8 cellular contexts compared by ENCODE assay signal in the genomic region with DNA sequence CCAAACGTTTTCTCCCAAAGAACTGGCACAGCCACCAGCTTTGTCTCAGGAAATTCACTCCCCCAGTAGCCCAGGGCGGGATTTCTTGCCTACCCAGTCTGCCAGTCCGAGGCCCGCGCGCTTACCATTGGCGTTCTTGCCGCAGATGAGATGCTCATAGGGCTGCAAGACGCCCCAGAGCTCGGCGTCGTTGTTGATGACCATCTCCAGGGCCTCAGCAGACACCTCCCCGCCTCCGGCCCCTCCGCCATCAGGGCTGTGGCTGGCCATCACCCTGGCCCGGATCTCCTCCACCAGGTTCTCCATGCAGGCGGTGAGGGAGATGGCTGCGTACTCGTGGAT. TPM values are rescaled to one million over a fixed set of nuclear protein-coding genes. Genes with fewer than 3 reads are reported as not detected.
A peak's percentile ranks its signal among the peaks of the same experiment; 100 is the strongest.
DNase-seq lines count a peak whose midpoint lies in the region; ATAC-seq and TF ChIP-seq lines count a peak whose summit lies in the region.

No MANE protein-coding gene starts in this region.

- H3K36me3 Mint-ChIP-seq in activated B cell treated with CpG ODN at 0.5 μM for 24 hours (ENCODE audit: low read depth) = peaks cover 39% of the 10 kb centered on the region

- ATAC-seq in activated B cell treated with CpG ODN at 0.5 μM for 24 hours (ENCODE audit: low read depth) = no peak
- ATAC-seq in HG03432 (IDR thresholded peaks at IDR 0.05; ENCODE audit: unreplicated experiment) = no peak
- ATAC-seq in GM21619 (IDR thresholded peaks at IDR 0.05; ENCODE audit: unreplicated experiment) = no peak

- POLR2A ChIA-PET in activated B cell treated with CpG ODN at 0.5 μM for 24 hours (lab: Charles Lee) = interaction anchor here (0.7 to 6.8 kb wide), 17 partner anchors 11 to 251 kb away, joined by 3 to 123 read pairs (median 5); a partner anchor contains a TSS

- DNase-seq in activated CD4-positive, alpha-beta T cell treated with anti-CD3 and anti-CD28 coated beads for 4 hours = peak; percentile 4
- no peak for DNase-seq in activated CD4-positive, alpha-beta T cell treated with anti-CD3 and anti-CD28 coated beads, Interleukin-2, amount 50 U/mL, for 1 hour
- DNase-seq in activated B cell treated with CpG ODN at 0.5 μM for 24 hours (no peak), foreskin fibroblast (peak in 1 of 2 donors; percentile 56), posterior cingulate gyrus (peak in 6 of 10 donors; percentile 11 to 83 (median 31)), GM19240 (ENCODE audit: insufficient read length, low spot score) (no peak)

- H3K4me3 Mint-ChIP-seq in activated B cell treated with CpG ODN at 0.5 μM for 24 hours = peak overlapping the region; percentile 88

- intact Hi-C loops in activated B cell treated with CpG ODN at 0.5 μM for 24 hours (cut with micrococcal nuclease) (loop anchor here (5.0 kb wide), 1 partner anchor 1036 kb away; no protein-coding TSS in a partner anchor), posterior cingulate gyrus (cut with DNase I) (loop anchor here (5.0 kb wide), 3 partner anchors 249 to 499 kb away; a partner anchor contains a TSS)

- H3K9me3 Mint-ChIP-seq in activated B cell treated with CpG ODN at 0.5 μM for 24 hours = no peaks in the 10 kb centered on the region

- TF ChIP-seq CTCF in activated B cell treated with CpG ODN at 0.5 μM for 24 hours (IDR thresholded peaks at IDR 0.05) = no peak
- no peak for TF ChIP-seq CTCF in foreskin fibroblast (IDR thresholded peaks at IDR 0.05; ENCODE audit: low read depth, low read length)

- H3K4me3 ChIP-seq in foreskin fibroblast (ENCODE audit: low read depth in 1 of 2, low read length in 2 of 2) = peak overlapping the region; percentile 63 to 70

- H3K27me3 Mint-ChIP-seq in activated B cell treated with CpG ODN at 0.5 μM for 24 hours = peaks cover 12% of the 10 kb centered on the region

- CTCF ChIA-PET in activated B cell treated with CpG ODN at 0.5 μM for 24 hours (lab: Charles Lee) = interaction anchor here (0.6 to 5.1 kb wide), 8 partner anchors 43 to 184 kb away, joined by 3 to 100 read pairs (median 4); no protein-coding TSS in a partner anchor

- peaks cover 49% of the 10 kb centered on the region for H3K4me1 Mint-ChIP-seq in activated B cell treated with CpG ODN at 0.5 μM for 24 hours

- H3K27ac Mint-ChIP-seq in activated B cell treated with CpG ODN at 0.5 μM for 24 hours = peak overlapping the region; percentile 16

RNA-seq across cellular contexts. Expression of a gene that starts 1.3 kb away (rescaled TPM):
- 68.6 and 73.0 TPM in 2 replicates for total RNA-seq in activated B cell treated with CpG ODN at 0.5 μM for 24 hours

Comparison
In these comparisons a context has a peak if more than half of its experiments do, and no peak if none do; other contexts are left out.
1. DNase-seq: peak in activated CD4-positive, alpha-beta T cell treated with anti-CD3 and anti-CD28 coated beads for 4 hours (2 of 2) and posterior cingulate gyrus (6 of 10); none in activated CD4-positive, alpha-beta T cell treated with anti-CD3 and anti-CD28 coated beads, Interleukin-2, amount 50 U/mL, for 1 hour (single experiment), activated B cell treated with CpG ODN at 0.5 μM for 24 hours (single experiment) and GM19240 (single experiment).